Comparison of ENCODE assay signal across 18 cellular contexts in the genomic region with DNA sequence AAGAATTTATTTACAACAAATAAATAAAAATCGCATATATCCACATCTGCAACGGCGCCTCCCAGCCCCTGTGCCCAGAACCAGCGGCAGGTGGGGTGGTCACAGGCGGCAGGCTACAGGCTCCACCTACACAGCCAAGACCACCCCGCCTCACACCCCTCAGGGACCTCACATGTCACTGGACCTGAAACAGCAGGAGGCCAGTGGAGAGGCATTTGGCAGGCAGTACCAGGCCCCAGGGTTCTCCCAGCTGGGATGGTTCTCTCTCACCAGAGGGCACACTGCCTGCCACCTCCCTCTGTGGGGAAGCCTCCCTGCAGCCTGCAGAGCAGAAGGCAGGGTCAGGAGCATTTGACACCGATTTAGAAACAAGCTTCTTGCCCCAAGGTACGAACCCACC.
DNase-seq lines count a peak whose midpoint lies in the region; ATAC-seq, FAIRE-seq and TF ChIP-seq lines count a peak whose summit lies in the region.
"Had no signal": no experiment of that assay in that cellular context is flagged by ENCODE, and none has a peak within 500 bp of the region (broad histone marks: within the 10 kb centered on the region; RNA-seq: fewer than 3 reads in every experiment).

No MANE protein-coding gene starts in this region.

- H3K9me2 ChIP-seq in hepatocyte (replicated peaks; ENCODE audit: insufficient read depth) (no peaks in the 10 kb centered on the region), MM.1S (replicated peaks; ENCODE audit: insufficient read depth, low read length) (no peaks in the 10 kb centered on the region)

- H4K20me1 ChIP-seq in hepatocyte (ENCODE audit: insufficient read depth, poor library complexity, severe bottlenecking) (no peaks in the 10 kb centered on the region), MM.1S (ENCODE audit: insufficient read depth, low read length) (no peaks in the 10 kb centered on the region)

- H3K4me2 ChIP-seq in hepatocyte (no peak overlapping the region), MM.1S (ENCODE audit: low read depth, low read length) (no peak overlapping the region)

- H3K27ac ChIP-seq in Panc1 (ENCODE audit: low read length), result no peak overlapping the region
- no peak overlapping the region for H3K27ac ChIP-seq in heart left ventricle
- no peak overlapping the region for H3K27ac ChIP-seq in hepatocyte
- H3K27ac ChIP-seq in MM.1S (ENCODE audit: low read length), result no peak overlapping the region
- H3K27ac ChIP-seq: colonic mucosa, parathyroid adenoma had no signal

- H3K9me3 ChIP-seq in Panc1 (ENCODE audit: control insufficient read depth, insufficient read depth, low read depth, low read length) (no peaks in the 10 kb centered on the region), heart left ventricle (no peaks in the 10 kb centered on the region), hepatocyte (ENCODE audit: low read depth) (no peaks in the 10 kb centered on the region), MM.1S (replicated peaks; ENCODE audit: insufficient read depth, low read length) (no peaks in the 10 kb centered on the region)
- H3K9me3 ChIP-seq: colonic mucosa had no signal

- no peak for FAIRE-seq in H54 (lab: Jason Lieb, UNC)
- FAIRE-seq: astrocyte, endothelial cell of umbilical vein had no signal

- no peak overlapping the region for H3K9ac ChIP-seq in MM.1S (ENCODE audit: low read length)
- H3K9ac ChIP-seq: parathyroid adenoma had no signal

- intact Hi-C loops in Panc1 (cut with micrococcal nuclease; ENCODE audit: unreplicated experiment), result no loop called here
- intact Hi-C loops in heart left ventricle (cut with DNase I), result no loop called here

- H3K27me3 ChIP-seq in Panc1 (ENCODE audit: control insufficient read depth, insufficient read depth, low read length) (no peaks in the 10 kb centered on the region), heart left ventricle (no peaks in the 10 kb centered on the region), hepatocyte (no peaks in the 10 kb centered on the region), MM.1S (replicated peaks; ENCODE audit: insufficient read depth, low read length) (no peaks in the 10 kb centered on the region)
- H3K27me3 ChIP-seq: colonic mucosa had no signal

- H3K4me3 ChIP-seq in Panc1 (ENCODE audit: low read depth in 2 of 2, low read length in 2 of 2) (no peak overlapping the region), heart left ventricle (no peak overlapping the region), hepatocyte (no peak overlapping the region), MM.1S (ENCODE audit: low read length) (no peak overlapping the region)
- H3K4me3 ChIP-seq: colonic mucosa had no signal

- no peaks in the 10 kb centered on the region for H3K36me3 ChIP-seq in Panc1 (ENCODE audit: control insufficient read depth, insufficient read depth, low read length)
- H3K36me3 ChIP-seq in heart left ventricle, result peaks cover 0 to 30% (median 0%) of the 10 kb centered on the region in 9 donors
- H3K36me3 ChIP-seq in hepatocyte (replicated peaks; ENCODE audit: insufficient read depth, low read depth), result no peaks in the 10 kb centered on the region
- no peaks in the 10 kb centered on the region for H3K36me3 ChIP-seq in MM.1S (replicated peaks; ENCODE audit: insufficient read depth, low read length)
- H3K36me3 ChIP-seq: colonic mucosa had no signal

- in situ Hi-C loops in Panc1 (cut with HindIII; ENCODE audit: low pct_unique_long_range_greater_than_20kb, low sequenced_read_pairs), result no loop called here

- H3F3A ChIP-seq in MM.1S (ENCODE audit: insufficient read depth, low read length), result no peaks in the 10 kb centered on the region

- DNase-seq in H54 (ENCODE audit: insufficient read length, low spot score) (peak; percentile 54), Panc1 (ENCODE audit: low read depth, low spot score) (no peak), heart left ventricle (peak in 3 of 5 donors; percentile 32 to 70 (median 46)), nucleus accumbens (lab: John Stamatoyannopoulos, UW) (peak in 31 of 56 donors; percentile 10 to 61 (median 35)), hepatocyte (ENCODE audit: low spot score) (no peak), MM.1S (no peak), kidney glomerular epithelial cell (lab: John Stamatoyannopoulos, UW) (no peak)
- DNase-seq in activated T-cell treated with anti-CD3 and anti-CD28 coated beads, Interleukin-2, amount 50 U/mL, for 48 hours, result no peak
- DNase-seq: activated CD4-positive, alpha-beta memory T cell treated with anti-CD3 and anti-CD28 coated beads for 36 hours; activated naive CD4-positive, alpha-beta T cell treated with anti-CD3 and anti-CD28 coated beads for 36 hours; colonic mucosa; foreskin melanocyte; NCI-H446 treated with DMSO at 0.1 percent for 48 hours; stimulated activated CD8-positive, alpha-beta memory T cell treated with anti-CD3 and anti-CD28 coated beads, Interleukin-4, amount 100 ng/mL, for 48 hours; T-cell had no signal

- CTCF ChIA-PET in Panc1 (lab: Charles Lee), result interaction anchor here (0.5 kb wide), 1 partner anchor 824 kb away, joined by 3 read pairs; no protein-coding TSS in a partner anchor

- H3K79me2 ChIP-seq in hepatocyte (peaks cover 8% of the 10 kb centered on the region), MM.1S (ENCODE audit: low read length) (no peaks in the 10 kb centered on the region)
- H3K79me2 ChIP-seq: parathyroid adenoma had no signal

- WGBS in heart left ventricle, 4 donors, result 65 to 83% (median 75%) methylated on average over 8 of the region's 8 CpGs
- 80% methylated on average over 8 of the region's 8 CpGs for WGBS in hepatocyte (ENCODE audit: low lambda C conversion rate, missing lambda C conversion rate)

- POLR2A ChIA-PET in Panc1 (lab: Charles Lee), result no interaction called here

- H3K4me1 ChIP-seq in Panc1 (ENCODE audit: control insufficient read depth, insufficient read depth, low read length) (0 out of 2 replicates have a peak, but pooled peaks cover 4% of the 10 kb centered on the region), heart left ventricle (peaks cover 0 to 10% (median 0%) of the 10 kb centered on the region in 12 donors), hepatocyte (ENCODE audit: insufficient read depth) (peaks cover 5% of the 10 kb centered on the region), MM.1S (ENCODE audit: low read length) (no peaks in the 10 kb centered on the region)
- H3K4me1 ChIP-seq: colonic mucosa, parathyroid adenoma had no signal

- TF ChIP-seq POLR2A in H54 (IDR thresholded peaks at IDR 0.05; ENCODE audit: low read depth, low read length) (no peak), heart left ventricle (IDR thresholded peaks at IDR 0.05) (no peak)

- TF ChIP-seq CTCF in Panc1 (IDR thresholded peaks at IDR 0.05) (no peak), heart left ventricle (IDR thresholded peaks at IDR 0.05) (peak in 3 of 12 donors; percentile 10 to 31 (median 18)), hepatocyte (IDR thresholded peaks at IDR 0.05; ENCODE audit: poor library complexity) (no peak), MM.1S (IDR thresholded peaks at IDR 0.05; ENCODE audit: low read length) (no peak)

- H2AFZ ChIP-seq in hepatocyte (no peak overlapping the region), MM.1S (ENCODE audit: low read length) (no peak overlapping the region)
- H2AFZ ChIP-seq: parathyroid adenoma had no signal

- ATAC-seq in Panc1, result 0 out of 2 replicates have a peak, but pooled peaks have one; percentile 49
- peak; percentile 70 to 87 (median 72) for ATAC-seq in heart left ventricle
- ATAC-seq: T-cell had no signal

- BruUV-seq in Panc1 (replicated peaks; lab: Mats Ljungman, UMichigan), result no TSS peak

Comparison
In these comparisons a context has a peak if more than half of its experiments do, and no peak if none do; other contexts are left out.
1. DNase-seq: peak in H54 (single experiment), heart left ventricle (3 of 5) and nucleus accumbens (31 of 56); none in Panc1 (single experiment), activated T-cell treated with anti-CD3 and anti-CD28 coated beads, Interleukin-2, amount 50 U/mL, for 48 hours (0 of 2), hepatocyte (single experiment), MM.1S (single experiment) and kidney glomerular epithelial cell (single experiment).